Comparison of ENCODE assay signal across 2 cellular contexts in genomic region chr3:75623656-75624055, GRCh38. TPM values are rescaled to one million over a fixed set of nuclear protein-coding genes. Genes with fewer than 3 reads are reported as not detected.
"Had no signal": no experiment of that assay in that cellular context is flagged by ENCODE, and none has a peak within 500 bp of the region (broad histone marks: within the 10 kb centered on the region; RNA-seq: fewer than 3 reads in every experiment).

No MANE protein-coding gene starts in this region.

RNA-seq across cellular contexts. Expression of gene FRG2C, which starts 40.5 kb away (rescaled TPM):
- total RNA-seq: G401, GM12878 had no signal
- polyA plus RNA-seq: GM12878 had no signal
